In the genomic region with DNA sequence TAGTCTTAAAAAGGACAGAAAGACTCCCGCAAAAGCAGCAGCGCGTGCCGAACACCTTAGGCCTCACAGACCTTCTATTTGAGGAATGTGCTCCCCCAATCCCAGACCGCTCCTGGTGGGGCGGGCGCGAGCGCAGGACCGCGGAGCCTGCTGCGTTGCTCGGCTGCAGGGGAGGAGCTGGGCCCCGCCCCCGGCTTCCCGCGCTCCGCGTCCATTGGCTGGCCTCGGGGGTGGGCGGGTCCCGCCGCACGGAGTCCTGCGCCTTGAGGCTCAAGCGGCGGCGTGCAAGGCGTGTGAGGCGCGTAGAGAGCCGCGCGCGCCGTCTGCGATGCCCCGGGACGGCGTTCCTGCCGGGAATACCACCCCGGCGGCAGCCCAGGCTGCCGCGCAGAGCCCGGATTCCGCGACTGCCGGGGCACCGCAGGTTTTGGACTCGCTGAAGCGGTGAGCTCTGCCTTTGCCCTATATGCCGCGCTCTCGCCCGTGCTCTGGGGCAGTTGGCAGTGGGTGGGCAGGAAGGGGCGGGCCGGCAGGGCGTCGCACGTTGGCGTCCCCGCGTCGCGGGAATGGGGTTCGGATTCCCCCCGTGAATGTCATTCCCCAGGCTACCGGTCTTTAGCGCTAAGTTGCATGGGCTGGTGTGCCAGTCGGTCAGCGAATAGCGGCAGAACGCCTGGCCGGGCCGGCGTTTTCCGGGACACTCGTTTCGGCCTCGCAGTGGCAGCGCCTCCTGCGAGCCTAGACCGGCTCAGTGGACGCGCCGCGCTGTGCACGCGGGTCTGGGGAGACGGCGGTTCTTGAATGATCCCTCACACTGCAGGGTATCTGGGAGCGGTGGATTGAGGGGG, we compare ENCODE assay signal across 8 cellular contexts. TPM values are rescaled to one million over a fixed set of nuclear protein-coding genes. Genes with fewer than 3 reads are reported as not detected.
DNase-seq lines count a peak whose midpoint lies in the region; ATAC-seq and TF ChIP-seq lines count a peak whose summit lies in the region.

No MANE protein-coding gene starts in this region.

- peak; percentile 95 for DNase-seq in Daoy (ENCODE audit: low read depth)
- DNase-seq in SK-N-MC (ENCODE audit: low read depth, low spot score), result peak; percentile 34
- peak; percentile 96 for DNase-seq in glutamatergic neuron
- peak; percentile 91 for DNase-seq in occipital lobe (lab: John Stamatoyannopoulos, UW)
- DNase-seq in substantia nigra (lab: John Stamatoyannopoulos, UW), result peak; percentile 14 to 96 (median 83)

- H3K9me3 Mint-ChIP-seq in activated naive CD4-positive, alpha-beta T cell treated with anti-CD3 and anti-CD28 coated beads, Interleukin-2, amount 50 U/mL, for 24 hours, result no peaks in the 10 kb centered on the region
- peaks cover 11% of the 10 kb centered on the region for H3K9me3 Mint-ChIP-seq in glutamatergic neuron (ENCODE audit: unreplicated experiment)

- H3K9me3 ChIP-seq in SK-N-MC (ENCODE audit: low read depth, low read length), result no peaks in the 10 kb centered on the region

- no peaks in the 10 kb centered on the region for H3K27me3 ChIP-seq in KMS-11 (ENCODE audit: insufficient read depth, low read depth)

- H3K4me1 Mint-ChIP-seq in activated naive CD4-positive, alpha-beta T cell treated with anti-CD3 and anti-CD28 coated beads, Interleukin-2, amount 50 U/mL, for 24 hours, result peaks cover 18% of the 10 kb centered on the region
- H3K4me1 Mint-ChIP-seq in glutamatergic neuron (ENCODE audit: low read depth, unreplicated experiment), result peaks cover 3% of the 10 kb centered on the region

- H3K79me2 ChIP-seq in KMS-11 (ENCODE audit: insufficient read depth, low read depth), result peaks cover 21% of the 10 kb centered on the region; the same call in 1 of the 2 replicates

- H2AFZ ChIP-seq in KMS-11 (ENCODE audit: low read depth), result peak overlapping the region; percentile 98

- peak overlapping the region; percentile 79 for H3K4me3 Mint-ChIP-seq in activated naive CD4-positive, alpha-beta T cell treated with anti-CD3 and anti-CD28 coated beads, Interleukin-2, amount 50 U/mL, for 24 hours
- H3K4me3 Mint-ChIP-seq in glutamatergic neuron (ENCODE audit: unreplicated experiment), result peak overlapping the region; percentile 70

- H3K27ac ChIP-seq in KMS-11, result peak overlapping the region; percentile 36; the same call in 1 of the 2 replicates
- H3K27ac ChIP-seq in SK-N-MC, result peak overlapping the region; percentile 25; the same call in 1 of the 2 replicates
- H3K27ac ChIP-seq in substantia nigra (ENCODE audit: low read depth, low read length, poor library complexity, severe bottlenecking), result peak overlapping the region; percentile 91

- peak overlapping the region; percentile 90 for H3K4me2 ChIP-seq in KMS-11

- H3K27ac Mint-ChIP-seq in activated naive CD4-positive, alpha-beta T cell treated with anti-CD3 and anti-CD28 coated beads, Interleukin-2, amount 50 U/mL, for 24 hours, result no peak overlapping the region
- no peak overlapping the region for H3K27ac Mint-ChIP-seq in glutamatergic neuron (ENCODE audit: unreplicated experiment)

- peaks cover 1% of the 10 kb centered on the region for H3K36me3 Mint-ChIP-seq in activated naive CD4-positive, alpha-beta T cell treated with anti-CD3 and anti-CD28 coated beads, Interleukin-2, amount 50 U/mL, for 24 hours
- peaks cover 28% of the 10 kb centered on the region for H3K36me3 Mint-ChIP-seq in glutamatergic neuron (ENCODE audit: unreplicated experiment)

- H3K27me3 Mint-ChIP-seq in activated naive CD4-positive, alpha-beta T cell treated with anti-CD3 and anti-CD28 coated beads, Interleukin-2, amount 50 U/mL, for 24 hours, result peaks cover 69% of the 10 kb centered on the region
- peaks cover 6% of the 10 kb centered on the region for H3K27me3 Mint-ChIP-seq in glutamatergic neuron (ENCODE audit: unreplicated experiment)

- H3K36me3 ChIP-seq in KMS-11 (ENCODE audit: insufficient read depth) (no peaks in the 10 kb centered on the region), SK-N-MC (ENCODE audit: insufficient read depth, low read length) (no peaks in the 10 kb centered on the region)

- peak; percentile 99 for ATAC-seq in GM21737 (IDR thresholded peaks at IDR 0.05; ENCODE audit: unreplicated experiment)

- no peaks in the 10 kb centered on the region for H4K20me1 ChIP-seq in KMS-11 (ENCODE audit: insufficient read depth)

- peak overlapping the region; percentile 40 for H3K4me3 ChIP-seq in KMS-11 (IDR thresholded peaks at IDR 0.05; ENCODE audit: insufficient read depth, low read depth, low read length)
- H3K4me3 ChIP-seq in SK-N-MC, result peak overlapping the region; percentile 98

- peaks cover 20% of the 10 kb centered on the region for H3K4me1 ChIP-seq in KMS-11 (ENCODE audit: low read depth, poor library complexity, severe bottlenecking)

- TF ChIP-seq CTCF in KMS-11 (conservative IDR thresholded peaks at IDR 0.05; ENCODE audit: low read depth, low read length) (no peak), glutamatergic neuron (IDR thresholded peaks at IDR 0.05; ENCODE audit: partially characterized antibody, unreplicated experiment) (no peak)

- H3K9ac ChIP-seq in KMS-11, result peak overlapping the region; percentile 50; the same call in 1 of the 2 replicates
- H3K9ac ChIP-seq in SK-N-MC (ENCODE audit: insufficient read length), result peak overlapping the region; percentile 74

RNA-seq across cellular contexts. Expression of a gene that starts 49.6 kb away (rescaled TPM):
- 2.5 and 3.1 TPM in 2 replicates for total RNA-seq in Daoy (2014; rRNA removed; shearing (Covaris generic))
- total RNA-seq in glutamatergic neuron (ENCODE audit: unreplicated experiment), result 15.6 TPM
- total RNA-seq in occipital lobe, result 19.0 TPM

RNA-seq across cellular contexts. Expression of a gene that starts 55.0 kb away (rescaled TPM):
- total RNA-seq in Daoy (2014; rRNA removed; shearing (Covaris generic)), result 69.8 and 132 TPM in 2 replicates
- 211 TPM for total RNA-seq in glutamatergic neuron (ENCODE audit: unreplicated experiment)
- total RNA-seq in occipital lobe, result 399 TPM

Comparison
In these comparisons a context has a peak if more than half of its experiments do, and no peak if none do; other contexts are left out.
1. Peak in every context shown above with its lines: DNase-seq, ATAC-seq, H3K4me3 ChIP-seq and H3K27ac ChIP-seq.
2. DNase-seq: peak in every context shown above with its lines; median percentile 96 in glutamatergic neuron; 95 in Daoy; 91 in occipital lobe; 83 in substantia nigra; 34 in SK-N-MC.
3. H3K27ac ChIP-seq: peak in every context shown above with its lines; median percentile 91 in substantia nigra; 36 in KMS-11; 25 in SK-N-MC.